In the genomic region with DNA sequence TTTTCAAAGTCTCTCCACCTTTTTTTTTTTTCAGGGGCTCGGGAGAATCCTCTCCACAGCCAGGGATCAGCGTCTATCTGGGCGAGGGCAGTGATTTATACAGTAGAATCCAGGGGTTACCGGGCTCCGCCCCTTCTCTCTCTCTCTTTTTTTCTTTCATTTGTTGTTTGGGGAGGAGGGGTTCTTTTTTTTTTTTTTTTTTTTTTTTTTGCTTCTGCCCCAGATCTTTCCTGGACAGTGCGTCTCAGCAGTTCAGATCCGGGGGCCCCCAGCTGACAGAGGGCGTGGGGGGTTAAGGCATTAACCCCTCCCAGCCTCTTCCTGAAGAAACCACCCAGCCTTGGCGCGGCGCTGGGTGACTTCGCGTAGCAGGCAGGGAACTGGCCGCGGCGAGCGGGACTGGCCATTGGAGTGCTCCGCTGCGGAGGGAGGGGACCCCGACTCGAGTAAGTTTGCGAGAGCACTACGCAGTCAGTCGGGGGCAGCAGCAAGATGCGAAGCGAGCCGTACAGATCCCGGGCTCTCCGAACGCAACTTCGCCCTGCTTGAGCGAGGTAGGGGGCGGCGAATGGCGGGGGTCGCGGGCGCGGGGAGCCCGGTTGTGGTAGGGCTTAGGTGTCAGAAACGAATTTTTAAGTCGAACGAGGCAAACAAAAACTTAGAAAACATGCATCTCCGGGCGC, we compare ENCODE assay signal across 8 cellular contexts. TPM values are rescaled to one million over a fixed set of nuclear protein-coding genes. Genes with fewer than 3 reads are reported as not detected.
DNase-seq lines count a peak whose midpoint lies in the region; ATAC-seq, FAIRE-seq and TF ChIP-seq lines count a peak whose summit lies in the region.

Gene S1PR1 (plus strand): TSS at position 474 of the 683 bp plus-strand sequence. CDS start 1,966 bp downstream, outside the sequence.

- no peaks in the 10 kb centered on the region for H3K9me1 ChIP-seq in keratinocyte (ENCODE audit: control insufficient read depth, extremely low read depth, insufficient read depth, low read length)

- POLR2A ChIA-PET in BJ (lab: Charles Lee), result interaction anchor here (0.7 to 1.0 kb wide), 2 partner anchors 61 to 1679 kb away, joined by 3 to 16 read pairs; no protein-coding TSS in a partner anchor
- POLR2A ChIA-PET in WTC11 (lab: Charles Lee), result interaction anchor here (0.7 kb wide), 2 partner anchors 72 to 155 kb away, joined by 3 read pairs; no protein-coding TSS in a partner anchor

- CTCF ChIA-PET in BJ (lab: Yijun Ruan, JAX) (interaction anchor here (1.0 to 2.3 kb wide), 3 partner anchors 51 to 328 kb away, joined by 3 to 11 read pairs (median 4); no protein-coding TSS in a partner anchor), WTC11 (lab: Charles Lee) (interaction anchor here (0.5 to 3.9 kb wide), 5 partner anchors 8 to 121 kb away, joined by 3 to 35 read pairs (median 7); no protein-coding TSS in a partner anchor)

- dilution Hi-C loops in keratinocyte (cut with MboI; ENCODE audit: extremely low pct_ligation_motif_present, low sequenced_read_pairs), result no loop called here

- H3K9me3 ChIP-seq in keratinocyte (ENCODE audit: control insufficient read depth, low read depth, low read length), result no peaks in the 10 kb centered on the region

- H3K4me1 Mint-ChIP-seq in WTC11, result peaks cover 26% of the 10 kb centered on the region

- H3K4me2 ChIP-seq in keratinocyte (ENCODE audit: control insufficient read depth, extremely low read depth, insufficient read depth, low read depth, low read length), result peak within 1 kb of the TSS; percentile 96

- peaks cover 6% of the 10 kb centered on the region; the same call in 1 of the 2 replicates for H3K36me3 ChIP-seq in BJ (ENCODE audit: control insufficient read depth, insufficient read depth, low read length)
- H3K36me3 ChIP-seq in keratinocyte (ENCODE audit: control insufficient read depth in 2 of 2, extremely low read depth in 1 of 2, insufficient read depth in 2 of 2, low read length in 2 of 2), result peaks cover 0 to 6% of the 10 kb centered on the region in 2 experiments

- DNase-seq in BJ (ENCODE audit: low read depth) (no peak), HL-60 (ENCODE audit: low read depth in 1 of 2, low spot score in 1 of 2) (no peak), WTC11 (ENCODE audit: low spot score) (peak; percentile 83), caudate nucleus (lab: John Stamatoyannopoulos, UW) (peak in 30 of 61 donors; percentile 6 to 61 (median 32)), keratinocyte (ENCODE audit: low read depth, low spot score) (peak; percentile 32), SIG-M5 treated with dmso at 0.1 percent for 504 hours (lab: John Stamatoyannopoulos, UW; ENCODE audit: unreplicated experiment) (no peak)
- peak; percentile 57 to 64 for DNase-seq in stimulated activated CD4-positive, alpha-beta T cell treated with anti-CD3 and anti-CD28 coated beads, Interleukin-15, amount 100 ng/mL, for 1 hour (ENCODE audit: low read depth in 1 of 2, low spot score in 1 of 2)

- peak within 1 kb of the TSS; percentile 87 for H2AFZ ChIP-seq in keratinocyte (ENCODE audit: control insufficient read depth, low read length)

- H3K9ac ChIP-seq in keratinocyte (ENCODE audit: control insufficient read depth, extremely low read depth, insufficient read depth, low read length), result peak within 1 kb of the TSS; percentile 71

- H3K27me3 ChIP-seq in BJ (ENCODE audit: control insufficient read depth, insufficient read depth, low read length), result no peaks in the 10 kb centered on the region
- H3K27me3 ChIP-seq in HL-60 (ENCODE audit: insufficient read depth, poor library complexity, severe bottlenecking), result peaks cover 10% of the 10 kb centered on the region
- no peaks in the 10 kb centered on the region for H3K27me3 ChIP-seq in keratinocyte (ENCODE audit: control insufficient read depth, extremely low read depth, insufficient read depth, low read length)

- no peak within 1 kb of the TSS for H3K27ac ChIP-seq in HL-60 (replicated peaks)
- H3K27ac ChIP-seq in caudate nucleus (ENCODE audit: low read depth, low read length), result peak within 1 kb of the TSS; percentile 88
- H3K27ac ChIP-seq in keratinocyte (ENCODE audit: control insufficient read depth, insufficient read depth, low read length), result peak within 1 kb of the TSS; percentile 36

- peaks cover 17% of the 10 kb centered on the region for H3K4me1 ChIP-seq in keratinocyte (ENCODE audit: control insufficient read depth, extremely low read depth, insufficient read depth, low read length)

- H3K4me3 ChIP-seq in BJ (ENCODE audit: low read depth, low read length), result peak within 1 kb of the TSS; percentile 72
- peak within 1 kb of the TSS; percentile 33 for H3K4me3 ChIP-seq in HL-60 (replicated peaks; ENCODE audit: insufficient read depth, low read length)
- H3K4me3 ChIP-seq in keratinocyte (ENCODE audit: control insufficient read depth in 2 of 3, extremely low read depth in 1 of 3, insufficient read depth in 2 of 3, low read depth in 1 of 3, low read length in 3 of 3), result peak within 1 kb of the TSS; percentile 83 to 87 (median 85)

- H3K4me3 Mint-ChIP-seq in WTC11, result peak within 1 kb of the TSS; percentile 86

- no peaks in the 10 kb centered on the region for H3K9me3 Mint-ChIP-seq in WTC11

- FAIRE-seq in keratinocyte (lab: Jason Lieb, UNC), result no peak

- peak; percentile 8 for ATAC-seq in GM19463 (IDR thresholded peaks at IDR 0.05; ENCODE audit: unreplicated experiment)
- peak; percentile 71 for ATAC-seq in WTC11

- H4K20me1 ChIP-seq in keratinocyte (ENCODE audit: control insufficient read depth, extremely low read depth, insufficient read depth, low read length), result no peaks in the 10 kb centered on the region

- peaks cover 9% of the 10 kb centered on the region for H3K36me3 Mint-ChIP-seq in WTC11

- H3K27me3 Mint-ChIP-seq in WTC11 (ENCODE audit: low read depth), result peaks cover 47% of the 10 kb centered on the region

- H3K79me2 ChIP-seq in keratinocyte (ENCODE audit: control insufficient read depth, insufficient read depth, low read length), result peaks cover 1% of the 10 kb centered on the region

- no peak within 1 kb of the TSS for H3K27ac Mint-ChIP-seq in WTC11

- TF ChIP-seq CTCF in BJ (IDR thresholded peaks at IDR 0.05; ENCODE audit: insufficient read depth, low read depth, low read length) (no peak), HL-60 (IDR thresholded peaks at IDR 0.05; ENCODE audit: insufficient read depth, low read length) (no peak), WTC11 (IDR thresholded peaks at IDR 0.05) (no peak), keratinocyte (optimal IDR thresholded peaks at IDR 0.05 in 1 of 3, IDR thresholded peaks at IDR 0.05 in 1 of 3, conservative IDR thresholded peaks at IDR 0.05 in 1 of 3; ENCODE audit: extremely low read depth in 1 of 3, insufficient read depth in 2 of 3, low read length in 3 of 3) (no peak)

TF ChIP-seq in WTC11, 78 proteins besides CTCF, POLR2A, EP300 and RAD21 (continues in another document):
- TF ChIP-seq NR1H2 (CRISPR knock-in tag; IDR thresholded peaks at IDR 0.05) (no peak), FOXK1 (CRISPR knock-in tag; IDR thresholded peaks at IDR 0.05) (peak; percentile 35; the same call in 1 of the 2 replicates), SMAD4 (CRISPR knock-in tag; IDR thresholded peaks at IDR 0.05) (no peak), ZNF396 (CRISPR knock-in tag; IDR thresholded peaks at IDR 0.05; ENCODE audit: borderline replicate concordance) (no peak), FOXP4 (CRISPR knock-in tag; IDR thresholded peaks at IDR 0.05) (peak; percentile 72; the same call in 1 of the 2 replicates), ETV6 (CRISPR knock-in tag; IDR thresholded peaks at IDR 0.05) (no peak), ZNF281 (CRISPR knock-in tag; IDR thresholded peaks at IDR 0.05) (no peak)

RNA-seq across cellular contexts. Expression of gene S1PR1, which starts in this region (rescaled TPM):
- polyA plus RNA-seq in BJ (2011; rRNA removed), result 11.8 and 12.2 TPM in 2 replicates
- polyA minus RNA-seq in BJ (2011; rRNA and poly(A)+ RNA removed), result 9.2 and 14.4 TPM in 2 replicates
- 3.2 to 3.4 TPM (median 3.2 TPM) in 3 replicates for total RNA-seq in WTC11 (2021)
- 2.0 to 10.7 TPM (median 3.1 TPM) in 3 replicates for polyA plus RNA-seq in keratinocyte
- polyA plus RNA-seq in keratinocyte (2011; ENCODE audit: low read depth), result 0.19 TPM
- polyA plus RNA-seq in keratinocyte (2011; cell fraction: cytosol; rRNA removed), result 2.4 and 3.7 TPM in 2 replicates
- 4.5 and 5.6 TPM in 2 replicates for polyA plus RNA-seq in keratinocyte (2011; cell fraction: nucleus; rRNA removed)
- polyA plus RNA-seq in keratinocyte (2012; ENCODE audit: low replicate concordance), result 0.30 and 6.2 TPM in 2 replicates
- 3.4 to 16.0 TPM (median 4.8 TPM) in 3 replicates for polyA minus RNA-seq in keratinocyte
- polyA minus RNA-seq in keratinocyte (2011; cell fraction: cytosol; rRNA and poly(A)+ RNA removed), result 4.4 TPM
- 3.1 and 5.7 TPM in 2 replicates for polyA minus RNA-seq in keratinocyte (2011; cell fraction: nucleus; rRNA and poly(A)+ RNA removed)

Comparison
In these comparisons a context has a peak if more than half of its experiments do, and no peak if none do; other contexts are left out.
1. DNase-seq: peak in WTC11 (single experiment), keratinocyte (single experiment) and stimulated activated CD4-positive, alpha-beta T cell treated with anti-CD3 and anti-CD28 coated beads, Interleukin-15, amount 100 ng/mL, for 1 hour (2 of 2); none in BJ (single experiment), HL-60 (0 of 2) and SIG-M5 treated with dmso at 0.1 percent for 504 hours (single experiment).
2. H3K4me3 ChIP-seq: peak in every context shown above with its lines; median percentile 85 in keratinocyte; 72 in BJ; 33 in HL-60.